Comparison of ENCODE assay signal across 16 cellular contexts in the genomic region with DNA sequence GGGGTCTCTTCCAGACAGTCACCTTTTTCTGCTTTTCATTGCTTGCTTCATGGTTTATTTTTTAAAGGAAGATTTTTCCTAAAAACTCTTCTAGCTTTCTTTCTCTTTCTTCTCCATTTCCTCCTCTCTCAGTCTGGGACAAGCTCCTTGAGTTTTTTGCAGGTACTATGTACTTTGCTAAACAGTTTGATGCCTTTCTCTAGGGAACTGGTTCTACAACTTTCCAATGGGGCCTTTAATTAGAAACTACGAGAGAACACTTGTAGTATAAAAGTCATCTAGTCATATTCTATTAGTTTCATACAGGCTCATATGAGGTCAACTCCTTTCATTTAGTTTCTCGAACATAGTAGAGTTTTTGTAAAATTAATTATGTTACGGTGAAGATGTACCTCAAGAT.
DNase-seq lines count a peak whose midpoint lies in the region; ATAC-seq and TF ChIP-seq lines count a peak whose summit lies in the region.
"Had no signal": no experiment of that assay in that cellular context is flagged by ENCODE, and none has a peak within 500 bp of the region (broad histone marks: within the 10 kb centered on the region; RNA-seq: fewer than 3 reads in every experiment).

No MANE protein-coding gene starts in this region.

- H3K27ac ChIP-seq in WERI-Rb-1 (peak overlapping the region; percentile 54), prostate gland (peak overlapping the region in 1 of 2 donors; percentile 11), colonic mucosa (no peak overlapping the region), heart right ventricle (no peak overlapping the region)

- DNase-seq in SIG-M5 treated with dmso at 0.1 percent for 504 hours (lab: John Stamatoyannopoulos, UW; ENCODE audit: unreplicated experiment), result peak; percentile 41
- DNase-seq in SIG-M5 (lab: John Stamatoyannopoulos, UW), result no peak
- DNase-seq in WERI-Rb-1, result no peak
- DNase-seq in left colon, result no peak
- DNase-seq in prostate gland (ENCODE audit: low spot score), result peak; percentile 31
- DNase-seq in amniotic stem cell (lab: John Stamatoyannopoulos, UW), result no peak
- DNase-seq in colonic mucosa, result no peak
- no peak for DNase-seq in heart right ventricle
- DNase-seq: C1 segment of cervical spinal cord, COR-L47, DMS153, Kasumi-1, NCI-H1417, NCI-H2029, NCI-H524 had no signal

- 66% methylated on average over 3 of the region's 3 CpGs for WGBS in prostate gland
- 96% methylated on average over 3 of the region's 3 CpGs for WGBS in heart right ventricle, 2 donors

- ATAC-seq in left colon (peak; percentile 49), heart right ventricle (no peak)

- H3K36me3 ChIP-seq in WERI-Rb-1, result peaks cover 49% of the 10 kb centered on the region
- no peaks in the 10 kb centered on the region for H3K36me3 ChIP-seq in prostate gland
- H3K36me3 ChIP-seq in colonic mucosa, result no peaks in the 10 kb centered on the region
- peaks cover 0 to 88% (median 0%) of the 10 kb centered on the region in 9 donors for H3K36me3 ChIP-seq in heart right ventricle
- H3K36me3 ChIP-seq: HAP-1 had no signal

- no peak overlapping the region for H3K9ac ChIP-seq in colonic mucosa (ENCODE audit: low read depth in 2 of 2, low read length in 2 of 2)

- intact Hi-C loops in left colon (cut with DNase I, micrococcal nuclease), result no loop called here
- intact Hi-C loops in prostate gland (cut with DNase I), result no loop called here
- intact Hi-C loops in colonic mucosa (cut with DNase I), result no loop called here
- intact Hi-C loops in heart right ventricle (cut with DNase I), result loop anchor here in 4 of 10 donors (10.0 kb wide), 5 partner anchors 101 to 361 kb away; partner anchors contain the start of gene KANK1 (in 2 of the 4)

- no peaks in the 10 kb centered on the region for H3K9me3 ChIP-seq in WERI-Rb-1 (ENCODE audit: severe bottlenecking)
- H3K9me3 ChIP-seq in prostate gland, result no peaks in the 10 kb centered on the region
- no peaks in the 10 kb centered on the region for H3K9me3 ChIP-seq in colonic mucosa
- no peaks in the 10 kb centered on the region for H3K9me3 ChIP-seq in heart right ventricle
- H3K9me3 ChIP-seq: HAP-1 had no signal

- no peak for TF ChIP-seq POLR2A in prostate gland (IDR thresholded peaks at IDR 0.05)

- H3K4me3 ChIP-seq in WERI-Rb-1 (ENCODE audit: low read depth, low read length) (no peak overlapping the region), prostate gland (no peak overlapping the region), colonic mucosa (no peak overlapping the region), heart right ventricle (no peak overlapping the region)
- H3K4me3 ChIP-seq: HAP-1 had no signal

- no peaks in the 10 kb centered on the region for H3K27me3 ChIP-seq in WERI-Rb-1 (ENCODE audit: insufficient read depth, low read depth, severe bottlenecking)
- no peaks in the 10 kb centered on the region for H3K27me3 ChIP-seq in prostate gland (replicated peaks; ENCODE audit: insufficient read depth)
- H3K27me3 ChIP-seq in colonic mucosa, result no peaks in the 10 kb centered on the region
- no peaks in the 10 kb centered on the region for H3K27me3 ChIP-seq in heart right ventricle

- TF ChIP-seq CTCF in WERI-Rb-1 (IDR thresholded peaks at IDR 0.05; ENCODE audit: low read depth, low read length) (no peak), prostate gland (IDR thresholded peaks at IDR 0.05) (no peak), colonic mucosa (IDR thresholded peaks at IDR 0.05) (no peak), heart right ventricle (IDR thresholded peaks at IDR 0.05) (no peak)

- H3K4me1 ChIP-seq in prostate gland (replicated peaks) (peaks cover 5% of the 10 kb centered on the region), colonic mucosa (no peaks in the 10 kb centered on the region), heart right ventricle (no peaks in the 10 kb centered on the region)

Comparison
In these comparisons a context has a peak if more than half of its experiments do, and no peak if none do; other contexts are left out.
1. DNase-seq: peak in SIG-M5 treated with dmso at 0.1 percent for 504 hours (single experiment) and prostate gland (single experiment); none in SIG-M5 (single experiment), WERI-Rb-1 (single experiment), left colon (0 of 2), amniotic stem cell (single experiment), colonic mucosa (single experiment) and heart right ventricle (0 of 2).